12 cellular contexts compared by ENCODE assay signal in the genomic region with DNA sequence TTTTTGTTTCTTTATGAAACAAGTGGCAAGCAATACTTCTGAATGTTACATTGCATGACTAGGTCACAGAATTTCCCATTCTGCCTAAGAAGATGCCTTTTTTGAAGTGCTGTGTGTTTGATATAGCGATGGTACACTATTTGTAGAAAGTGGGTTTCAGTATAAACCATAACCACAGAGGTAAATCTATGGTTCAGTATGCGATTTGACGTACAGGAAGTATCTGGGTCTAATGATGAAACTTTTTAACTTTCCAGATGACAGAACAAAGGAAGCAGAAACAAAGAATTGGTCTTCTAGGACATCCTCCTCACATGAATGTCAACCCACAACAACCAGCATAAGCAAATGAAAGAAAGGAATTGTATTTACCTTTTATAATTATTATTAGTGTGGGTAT.
DNase-seq lines count a peak whose midpoint lies in the region; ATAC-seq and TF ChIP-seq lines count a peak whose summit lies in the region.
"Had no signal": no experiment of that assay in that cellular context is flagged by ENCODE, and none has a peak within 500 bp of the region (broad histone marks: within the 10 kb centered on the region; RNA-seq: fewer than 3 reads in every experiment).

No MANE protein-coding gene starts in this region.

- H3F3A ChIP-seq in Loucy (ENCODE audit: low read depth) (no peaks in the 10 kb centered on the region), PC-9 (ENCODE audit: insufficient read depth, low read depth) (no peaks in the 10 kb centered on the region)

- H3K27ac ChIP-seq in PC-9, result no peak overlapping the region
- H3K27ac ChIP-seq: neutrophil had no signal

- H3K4me2 ChIP-seq in Loucy (ENCODE audit: low read depth, low read length, poor library complexity, severe bottlenecking) (peak overlapping the region; percentile 3), PC-9 (no peak overlapping the region)

- peaks cover 49% of the 10 kb centered on the region for H3K36me3 Mint-ChIP-seq in activated naive CD4-positive, alpha-beta T cell treated with anti-CD3 and anti-CD28 coated beads, Interleukin-2, amount 10 ng/mL, durations not matched to agents 7 days and 5 days
- H3K36me3 Mint-ChIP-seq: brain had no signal

- ATAC-seq in HG02798 (IDR thresholded peaks at IDR 0.05; ENCODE audit: poor library complexity, unreplicated experiment), result peak; percentile 71
- ATAC-seq: HCT116 had no signal

- H3K79me2 ChIP-seq in Loucy (ENCODE audit: insufficient read depth, low read length), result no peaks in the 10 kb centered on the region
- no peaks in the 10 kb centered on the region for H3K79me2 ChIP-seq in PC-9 (ENCODE audit: low read depth)

- H3K9ac ChIP-seq in Loucy (ENCODE audit: low read depth, low read length, poor library complexity, severe bottlenecking), result no peak overlapping the region

- no peaks in the 10 kb centered on the region for H3K27me3 Mint-ChIP-seq in activated naive CD4-positive, alpha-beta T cell treated with anti-CD3 and anti-CD28 coated beads, Interleukin-2, amount 10 ng/mL, durations not matched to agents 7 days and 5 days

- no peak overlapping the region for H3K4me3 ChIP-seq in Loucy (ENCODE audit: low read length, poor library complexity, severe bottlenecking)
- no peak overlapping the region for H3K4me3 ChIP-seq in PC-9

- TF ChIP-seq CTCF in Loucy (conservative IDR thresholded peaks at IDR 0.05; ENCODE audit: low read length) (no peak), PC-9 (conservative IDR thresholded peaks at IDR 0.05) (no peak)

- H3K4me1 ChIP-seq in Loucy (ENCODE audit: insufficient read depth, low read length, poor library complexity, severe bottlenecking), result peaks cover 29% of the 10 kb centered on the region
- H3K4me1 ChIP-seq in PC-9 (replicated peaks; ENCODE audit: insufficient read depth), result peaks cover 11% of the 10 kb centered on the region

- intact Hi-C loops in head of caudate nucleus (cut with DNase I), result no loop called here
- intact Hi-C loops in PC-9 (cut with micrococcal nuclease; ENCODE audit: unreplicated experiment), result no loop called here

- peaks cover 99% of the 10 kb centered on the region for H3K4me1 Mint-ChIP-seq in activated naive CD4-positive, alpha-beta T cell treated with anti-CD3 and anti-CD28 coated beads, Interleukin-2, amount 10 ng/mL, durations not matched to agents 7 days and 5 days

- H3K9me3 ChIP-seq in Loucy (ENCODE audit: insufficient read depth, low read depth, low read length) (no peaks in the 10 kb centered on the region), PC-9 (ENCODE audit: insufficient read depth, low read depth) (no peaks in the 10 kb centered on the region)
- H3K9me3 ChIP-seq: neutrophil had no signal

- POLR2A ChIA-PET in PC-9 (lab: Charles Lee; ENCODE audit: unreplicated experiment), result no interaction called here

- peak overlapping the region; percentile 39 for H3K4me3 Mint-ChIP-seq in activated naive CD4-positive, alpha-beta T cell treated with anti-CD3 and anti-CD28 coated beads, Interleukin-2, amount 10 ng/mL, durations not matched to agents 7 days and 5 days
- H3K4me3 Mint-ChIP-seq: brain had no signal

- peaks cover 8% of the 10 kb centered on the region for H3K9me3 Mint-ChIP-seq in activated naive CD4-positive, alpha-beta T cell treated with anti-CD3 and anti-CD28 coated beads, Interleukin-2, amount 10 ng/mL, durations not matched to agents 7 days and 5 days

- BruUV-seq in PC-9 (replicated peaks; lab: Mats Ljungman, UMichigan), result no TSS peak

- CTCF ChIA-PET in activated naive CD4-positive, alpha-beta T cell treated with anti-CD3 and anti-CD28 coated beads, Interleukin-2, amount 10 ng/mL, durations not matched to agents 7 days and 5 days (lab: Charles Lee), result interaction anchor here (1.8 kb wide), 1 partner anchor 134 kb away, joined by 10 read pairs; the partner anchor contains the start of gene BHLHE40
- CTCF ChIA-PET in PC-9 (lab: Charles Lee), result no interaction called here

- no peaks in the 10 kb centered on the region for H4K20me1 ChIP-seq in Loucy (ENCODE audit: insufficient read depth, low read length, poor library complexity, severe bottlenecking)
- no peaks in the 10 kb centered on the region for H4K20me1 ChIP-seq in PC-9 (ENCODE audit: insufficient read depth)

- H2AFZ ChIP-seq in Loucy (ENCODE audit: low read length), result no peak overlapping the region
- no peak overlapping the region for H2AFZ ChIP-seq in PC-9

- peak overlapping the region; percentile 90 for H3K27ac Mint-ChIP-seq in activated naive CD4-positive, alpha-beta T cell treated with anti-CD3 and anti-CD28 coated beads, Interleukin-2, amount 10 ng/mL, durations not matched to agents 7 days and 5 days

- H3K36me3 ChIP-seq in Loucy (ENCODE audit: insufficient read depth, low read length), result no peaks in the 10 kb centered on the region
- H3K36me3 ChIP-seq in PC-9 (ENCODE audit: low read depth), result no peaks in the 10 kb centered on the region
- H3K36me3 ChIP-seq: neutrophil had no signal

- H3K27me3 ChIP-seq in Loucy (ENCODE audit: insufficient read depth, low read length, poor library complexity, severe bottlenecking), result no peaks in the 10 kb centered on the region
- no peaks in the 10 kb centered on the region for H3K27me3 ChIP-seq in PC-9 (ENCODE audit: insufficient read depth, low read depth)
- H3K27me3 ChIP-seq: neutrophil had no signal

- DNase-seq in activated naive CD4-positive, alpha-beta T cell treated with anti-CD3 and anti-CD28 coated beads, Interleukin-2, amount 10 ng/mL, durations not matched to agents 7 days and 5 days, result no peak
- DNase-seq in activated naive CD4-positive, alpha-beta T cell treated with anti-CD3 and anti-CD28 coated beads, Interleukin-2, amount 50 U/mL, for 16 hours, result no peak
- DNase-seq in head of caudate nucleus (no peak), NCI-H1930 (lab: John Stamatoyannopoulos, UW) (no peak), HuH-7 (ENCODE audit: low spot score) (no peak), PC-9 (no peak)
- DNase-seq: NCI-H524 treated with DMSO at 0.1 percent for 48 hours had no signal

- no peaks in the 10 kb centered on the region for H3K9me2 ChIP-seq in Loucy (replicated peaks; ENCODE audit: low read depth, low read length)
- H3K9me2 ChIP-seq in PC-9 (ENCODE audit: insufficient read depth), result no peaks in the 10 kb centered on the region
